21 cellular contexts compared by ENCODE assay signal in genomic region chr2:45299361-45299760, GRCh38.
"Had no signal": no experiment of that assay in that cellular context is flagged by ENCODE, and none has a peak within 500 bp of the region (broad histone marks: within the 10 kb centered on the region; RNA-seq: fewer than 3 reads in every experiment).

No MANE protein-coding gene starts in this region.

- H3K4me1 ChIP-seq: esophagus muscularis mucosa, foreskin keratinocyte, heart left ventricle had no signal

- H3K9me3 ChIP-seq: esophagus muscularis mucosa, gastrocnemius medialis, heart left ventricle had no signal

- H3K27me3 ChIP-seq: gastrocnemius medialis had no signal

- H3K4me3 ChIP-seq: esophagus muscularis mucosa, gastrocnemius medialis, heart left ventricle had no signal

- DNase-seq: activated CD4-positive, alpha-beta memory T cell treated with anti-CD3 and anti-CD28 coated beads, Interleukin-2, amount 10 ng/mL, durations not matched to agents 7 days and 5 days; activated CD4-positive, alpha-beta T cell treated with anti-CD3 and anti-CD28 coated beads for 1 hour; activated CD4-positive, alpha-beta T cell treated with anti-CD3 and anti-CD28 coated beads for 4 hours; activated CD4-positive, alpha-beta T cell treated with anti-CD3 and anti-CD28 coated beads, Interleukin-2, amount 10 ng/mL, durations not matched to agents 7 days and 5 days; activated CD4-positive, alpha-beta T cell treated with anti-CD3 and anti-CD28 coated beads, Interleukin-2, amount 50 U/mL, for 4 hours; activated effector memory CD4-positive, alpha-beta T cell treated with Interleukin-2 at 50 U/mL for 16 hours; activated gamma-delta T cell treated with Interleukin-2 at 50 U/mL for 16 hours; activated naive CD4-positive, alpha-beta T cell treated with anti-CD3 and anti-CD28 coated beads, Interleukin-2, amount 50 U/mL, for 16 hours; activated naive CD4-positive, alpha-beta T cell treated with Interleukin-2 at 50 U/mL for 16 hours; activated T-cell treated with anti-CD3 and anti-CD28 coated beads, Interleukin-2, amount 50 U/mL, for 4 hours; amniotic stem cell; cortex of kidney; effector CD4-positive, alpha-beta T cell; effector memory CD8-positive, alpha-beta T cell; erythroblast; foreskin keratinocyte; gastrocnemius medialis; glutamatergic neuron; heart left ventricle; T-helper 2 cell had no signal

- H3K27ac ChIP-seq: esophagus muscularis mucosa, foreskin keratinocyte, gastrocnemius medialis, heart left ventricle had no signal

- H3K36me3 ChIP-seq: esophagus muscularis mucosa, gastrocnemius medialis, heart left ventricle had no signal
